ENCODE assay signal across 25 cellular contexts in genomic region chr5:92652735-92653134, GRCh38.
DNase-seq lines count a peak whose midpoint lies in the region; ATAC-seq and TF ChIP-seq lines count a peak whose summit lies in the region.
"Had no signal": no experiment of that assay in that cellular context is flagged by ENCODE, and none has a peak within 500 bp of the region (broad histone marks: within the 10 kb centered on the region; RNA-seq: fewer than 3 reads in every experiment).

No MANE protein-coding gene starts in this region.

- H3K9me3 ChIP-seq in SK-N-MC (ENCODE audit: low read depth, low read length) = no peaks in the 10 kb centered on the region; the same call in 1 of the 2 replicates
- no peaks in the 10 kb centered on the region for H3K9me3 ChIP-seq in CD8-positive, alpha-beta T cell (ENCODE audit: low read length)
- H3K9me3 ChIP-seq: esophagus muscularis mucosa had no signal

- no peak overlapping the region for H3K27ac Mint-ChIP-seq in CD8-positive, alpha-beta T cell
- H3K27ac Mint-ChIP-seq: activated naive CD8-positive, alpha-beta T cell; naive B cell; T-helper 2 cell treated with Interferon-gamma antibody and Interleukin-4, amounts not matched to agents 5 μg/mL and 100 μg/mL, for 36 hours had no signal

- no peaks in the 10 kb centered on the region for H3K27me3 Mint-ChIP-seq in CD8-positive, alpha-beta T cell (ENCODE audit: low read depth)
- H3K27me3 Mint-ChIP-seq: activated naive CD8-positive, alpha-beta T cell; brain; naive B cell had no signal

- no peaks in the 10 kb centered on the region for H3K27me3 ChIP-seq in CD8-positive, alpha-beta T cell (ENCODE audit: insufficient read depth, low read length)
- H3K27me3 ChIP-seq: esophagus muscularis mucosa had no signal

- H3K4me1 Mint-ChIP-seq in CD8-positive, alpha-beta T cell (ENCODE audit: low read depth) = no peaks in the 10 kb centered on the region
- H3K4me1 Mint-ChIP-seq: brain, naive B cell had no signal

- TF ChIP-seq CTCF in AG04449 (IDR thresholded peaks at IDR 0.05; ENCODE audit: insufficient read depth, low read length, missing control alignments) (no peak), fibroblast of the aortic adventitia (IDR thresholded peaks at IDR 0.05; ENCODE audit: insufficient read depth, low read length) (no peak)
- no peak for TF ChIP-seq CTCF in CD8-positive, alpha-beta T cell (IDR thresholded peaks at IDR 0.05)

- ATAC-seq in GM18517 (IDR thresholded peaks at IDR 0.05; ENCODE audit: unreplicated experiment) (no peak), GM19395 (IDR thresholded peaks at IDR 0.05; ENCODE audit: unreplicated experiment) (no peak)
- no peak for ATAC-seq in CD8-positive, alpha-beta T cell
- ATAC-seq: right cardiac atrium had no signal

- H3K4me1 ChIP-seq in CD8-positive, alpha-beta T cell (ENCODE audit: insufficient read depth, low read length) = no peaks in the 10 kb centered on the region
- H3K4me1 ChIP-seq: esophagus muscularis mucosa had no signal

- H3K27ac ChIP-seq in SK-N-MC = peak overlapping the region; percentile 83
- no peak overlapping the region for H3K27ac ChIP-seq in CD8-positive, alpha-beta T cell (ENCODE audit: low read depth, low read length)
- H3K27ac ChIP-seq: esophagus muscularis mucosa had no signal

- CTCF ChIA-PET in AG04449 (lab: Yijun Ruan, JAX) = interaction anchor here (0.8 to 0.9 kb wide), 2 partner anchors 10 to 35 kb away, joined by 3 read pairs; no protein-coding TSS in a partner anchor
- CTCF ChIA-PET in CD8-positive, alpha-beta T cell (lab: Charles Lee) = no interaction called here

- peak; percentile 46 for DNase-seq in AG04449 (ENCODE audit: low read depth, low spot score)
- peak; percentile 45 for DNase-seq in HCEC 1CT
- no peak for DNase-seq in SK-N-MC (ENCODE audit: low read depth, low spot score)
- peak; percentile 7 for DNase-seq in fibroblast of the aortic adventitia (ENCODE audit: low read depth)
- DNase-seq in stimulated activated CD4-positive, alpha-beta T cell treated with anti-CD3 and anti-CD28 coated beads, Interleukin-4, amount 100 ng/mL, for 4 hours = no peak
- no peak for DNase-seq in CD8-positive, alpha-beta T cell
- DNase-seq: 8988T; activated CD4-positive, alpha-beta T cell treated with anti-CD3 and anti-CD28 coated beads, Interleukin-2, amount 50 U/mL, for 1 hour; C1 segment of cervical spinal cord; head of caudate nucleus; mesenchymal stem cell; naive B cell; NCI-H1105 treated with DMSO at 0.1 percent for 48 hours; NCI-H2081 treated with DMSO at 0.1 percent for 48 hours; NCI-H510A; right cardiac atrium; RPMI8226; stimulated activated CD8-positive, alpha-beta memory T cell treated with anti-CD3 and anti-CD28 coated beads, Interleukin-4, amount 100 ng/mL, for 48 hours; trophoblast cell had no signal

- H3K9me3 Mint-ChIP-seq in CD8-positive, alpha-beta T cell = peaks cover 5% of the 10 kb centered on the region
- H3K9me3 Mint-ChIP-seq: T-helper 2 cell treated with Interferon-gamma antibody and Interleukin-4, amounts not matched to agents 5 μg/mL and 100 μg/mL, for 36 hours had no signal

- no peak overlapping the region for H3K9ac ChIP-seq in SK-N-MC (ENCODE audit: insufficient read length)

- intact Hi-C loops in CD8-positive, alpha-beta T cell (cut with DNase I, micrococcal nuclease) = no loop called here

- H3K4me3 Mint-ChIP-seq in CD8-positive, alpha-beta T cell = no peak overlapping the region
- H3K4me3 Mint-ChIP-seq: activated naive CD8-positive, alpha-beta T cell; brain; naive B cell; T-helper 2 cell treated with Interferon-gamma antibody and Interleukin-4, amounts not matched to agents 5 μg/mL and 100 μg/mL, for 36 hours had no signal

- POLR2A ChIA-PET in AG04449 (lab: Yijun Ruan, JAX) = no interaction called here
- POLR2A ChIA-PET in CD8-positive, alpha-beta T cell (lab: Charles Lee) = no interaction called here

- no peaks in the 10 kb centered on the region for H3K36me3 Mint-ChIP-seq in CD8-positive, alpha-beta T cell
- H3K36me3 Mint-ChIP-seq: activated naive CD8-positive, alpha-beta T cell; brain; naive B cell had no signal

- no peak overlapping the region for H3K4me3 ChIP-seq in AG04449 (ENCODE audit: low read depth, low read length)
- peak overlapping the region; percentile 28 for H3K4me3 ChIP-seq in SK-N-MC
- no peak overlapping the region for H3K4me3 ChIP-seq in fibroblast of the aortic adventitia (ENCODE audit: low read depth, low read length)
- no peak overlapping the region for H3K4me3 ChIP-seq in CD8-positive, alpha-beta T cell (ENCODE audit: low read depth, low read length)
- H3K4me3 ChIP-seq: esophagus muscularis mucosa had no signal

- no peaks in the 10 kb centered on the region for H3K36me3 ChIP-seq in SK-N-MC (ENCODE audit: insufficient read depth, low read length)
- H3K36me3 ChIP-seq in CD8-positive, alpha-beta T cell (ENCODE audit: insufficient read depth, low read length) = no peaks in the 10 kb centered on the region
- H3K36me3 ChIP-seq: esophagus muscularis mucosa had no signal

Comparison
In these comparisons a context has a peak if more than half of its experiments do, and no peak if none do; other contexts are left out.
1. DNase-seq: peak in AG04449 (single experiment), HCEC 1CT (single experiment) and fibroblast of the aortic adventitia (single experiment); none in SK-N-MC (single experiment), stimulated activated CD4-positive, alpha-beta T cell treated with anti-CD3 and anti-CD28 coated beads, Interleukin-4, amount 100 ng/mL, for 4 hours (0 of 2) and CD8-positive, alpha-beta T cell (0 of 7).